In the genomic region with DNA sequence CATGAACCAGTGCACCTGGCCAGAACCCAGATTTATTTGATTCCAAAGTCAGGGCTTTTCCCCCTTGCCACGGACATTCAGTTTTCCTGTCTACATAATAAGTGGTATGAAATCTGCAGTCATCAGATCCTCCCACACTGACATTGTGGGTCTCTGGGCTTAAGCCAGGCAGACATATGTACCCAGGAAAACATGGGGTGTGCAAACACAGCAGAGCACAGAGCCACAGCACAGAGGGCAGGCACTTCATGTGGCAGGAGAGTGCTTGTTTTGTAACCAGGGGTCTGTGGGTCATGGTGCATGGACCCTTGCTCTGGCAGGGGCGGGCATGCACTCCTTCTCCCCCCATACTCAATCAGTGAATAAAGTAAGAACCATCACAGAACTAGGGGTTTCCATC, we compare ENCODE assay signal across 14 cellular contexts. TPM values are rescaled to one million over a fixed set of nuclear protein-coding genes. Genes with fewer than 3 reads are reported as not detected.
DNase-seq lines count a peak whose midpoint lies in the region; ATAC-seq and TF ChIP-seq lines count a peak whose summit lies in the region.
"Had no signal": no experiment of that assay in that cellular context is flagged by ENCODE, and none has a peak within 500 bp of the region (broad histone marks: within the 10 kb centered on the region; RNA-seq: fewer than 3 reads in every experiment).

No MANE protein-coding gene starts in this region.

- H3K4me3 ChIP-seq in neuronal stem cell (ENCODE audit: low read length in 2 of 2), result no peak overlapping the region
- H3K4me3 ChIP-seq in upper lobe of right lung, result no peak overlapping the region
- no peak overlapping the region for H3K4me3 ChIP-seq in A673 (ENCODE audit: low read depth, low read length, poor library complexity, severe bottlenecking)

- H3K79me1 ChIP-seq in neuronal stem cell (ENCODE audit: low read depth, low read length), result peaks cover 2% of the 10 kb centered on the region

- CTCF ChIA-PET in A673 (lab: Charles Lee), result no interaction called here

- H3K9me3 ChIP-seq in neuronal stem cell (replicated peaks in 1 of 2; ENCODE audit: control insufficient read depth in 2 of 2, insufficient read depth in 1 of 2, low read depth in 1 of 2, low read length in 2 of 2) (peaks cover 0 to 8% of the 10 kb centered on the region in 2 donors), upper lobe of right lung (no peaks in the 10 kb centered on the region), A673 (ENCODE audit: low read depth, low read length, poor library complexity, severe bottlenecking) (no peaks in the 10 kb centered on the region)

- ATAC-seq in upper lobe of right lung, result no peak
- no peak for ATAC-seq in GM21723 (IDR thresholded peaks at IDR 0.05; ENCODE audit: unreplicated experiment)

- no peak overlapping the region for H2BK120ac ChIP-seq in neuronal stem cell (ENCODE audit: low read depth, low read length)

- no TSS peak for BruUV-seq in A673 (replicated peaks; lab: Mats Ljungman, UMichigan)

- intact Hi-C loops in upper lobe of right lung (cut with DNase I), result loop anchor here (10.0 kb wide), 1 partner anchor 298 kb away; no protein-coding TSS in a partner anchor
- intact Hi-C loops in A673 (cut with micrococcal nuclease; ENCODE audit: unreplicated experiment), result no loop called here

- H2AK5ac ChIP-seq in neuronal stem cell (ENCODE audit: low read depth, low read length), result no peak overlapping the region

- POLR2A ChIA-PET in A673 (lab: Charles Lee; ENCODE audit: low non-redundant PET), result no interaction called here

- H2BK15ac ChIP-seq in neuronal stem cell (ENCODE audit: low read length), result no peak overlapping the region

- no peak overlapping the region for H3K18ac ChIP-seq in neuronal stem cell (ENCODE audit: low read length)

- H3K4me1 ChIP-seq in neuronal stem cell (ENCODE audit: control insufficient read depth in 2 of 2, insufficient read depth in 1 of 2, low read depth in 1 of 2, low read length in 2 of 2) (no peaks in the 10 kb centered on the region), upper lobe of right lung (peaks cover 3% of the 10 kb centered on the region), A673 (ENCODE audit: insufficient read depth, low read length, poor library complexity, severe bottlenecking) (peaks cover 2% of the 10 kb centered on the region)

- no peak overlapping the region for H2BK12ac ChIP-seq in neuronal stem cell (ENCODE audit: low read length)

- H3K9ac ChIP-seq in neuronal stem cell (ENCODE audit: low read depth, low read length, poor library complexity), result no peak overlapping the region

- no peaks in the 10 kb centered on the region for H3K27me3 ChIP-seq in neuronal stem cell (ENCODE audit: control insufficient read depth in 3 of 3, insufficient read depth in 3 of 3, low read depth in 1 of 3, low read length in 3 of 3)
- no peaks in the 10 kb centered on the region for H3K27me3 ChIP-seq in upper lobe of right lung
- no peaks in the 10 kb centered on the region for H3K27me3 ChIP-seq in A673 (replicated peaks; ENCODE audit: insufficient read depth, low read depth, low read length, poor library complexity)

- peaks cover 3 to 80% of the 10 kb centered on the region in 2 donors for H3K36me3 ChIP-seq in neuronal stem cell (replicated peaks in 1 of 2; ENCODE audit: control insufficient read depth in 2 of 2, insufficient read depth in 2 of 2, low read length in 2 of 2)
- no peaks in the 10 kb centered on the region for H3K36me3 ChIP-seq in upper lobe of right lung
- H3K36me3 ChIP-seq in A673 (ENCODE audit: insufficient read depth, low read length, poor library complexity, severe bottlenecking), result no peaks in the 10 kb centered on the region

- peak overlapping the region; percentile 76 for H3K27ac ChIP-seq in cingulate gyrus (ENCODE audit: low read depth, low read length)
- no peak overlapping the region for H3K27ac ChIP-seq in neuronal stem cell (replicated peaks; ENCODE audit: low read length)
- no peak overlapping the region for H3K27ac ChIP-seq in upper lobe of right lung
- no peak overlapping the region for H3K27ac ChIP-seq in A673 (ENCODE audit: low read depth, low read length, poor library complexity, severe bottlenecking)

- H2BK5ac ChIP-seq in neuronal stem cell (ENCODE audit: low read length), result no peak overlapping the region

- no peak overlapping the region for H4K8ac ChIP-seq in neuronal stem cell (ENCODE audit: low read depth, low read length)

- no peak overlapping the region for H3K4me2 ChIP-seq in neuronal stem cell (ENCODE audit: insufficient read depth, low read length, poor library complexity, severe bottlenecking)

- H2AFZ ChIP-seq in neuronal stem cell (ENCODE audit: low read length), result no peak overlapping the region

- TF ChIP-seq CTCF in upper lobe of right lung (IDR thresholded peaks at IDR 0.05) (no peak), A673 (conservative IDR thresholded peaks at IDR 0.05; ENCODE audit: low read depth, low read length) (no peak)

- no peak overlapping the region for H3K14ac ChIP-seq in neuronal stem cell (ENCODE audit: low read length)

- H3K23ac ChIP-seq in neuronal stem cell (ENCODE audit: low read depth, low read length, poor library complexity), result peak overlapping the region; percentile 25

- H3K4ac ChIP-seq in neuronal stem cell (ENCODE audit: low read length), result no peak overlapping the region

- H4K91ac ChIP-seq in neuronal stem cell (ENCODE audit: low read depth, low read length, poor library complexity), result no peak overlapping the region

- WGBS in neuronal stem cell (ENCODE audit: extremely low coverage in 2 of 2, insufficient read length in 2 of 2, insufficient replicate concordance in 1 of 2), 2 donors, result no CpG with 5 or more reads among the region's 2 CpGs

- DNase-seq in activated effector memory CD4-positive, alpha-beta T cell treated with anti-CD3 and anti-CD28 coated beads, Interleukin-2, amount 50 U/mL, for 16 hours, result peak; percentile 33
- no peak for DNase-seq in activated effector memory CD4-positive, alpha-beta T cell treated with Interleukin-2 at 50 U/mL for 16 hours
- DNase-seq in neuronal stem cell (ENCODE audit: low spot score) (no peak), upper lobe of right lung (peak; percentile 5), A673 (ENCODE audit: low spot score) (no peak)
- DNase-seq in stimulated activated CD4-positive, alpha-beta T cell treated with anti-CD3 and anti-CD28 coated beads, Interleukin-1b, Interleukin-23, amount 100 ng/mL, for 48 hours, result no peak
- DNase-seq: 8988T; ACHN; CD4-positive, alpha-beta T cell; DMS79; GOT3; H9 had no signal

RNA-seq across cellular contexts. Expression of a gene that starts 6.1 kb away (rescaled TPM):
- 5.8 TPM for polyA plus RNA-seq in neuronal stem cell (2013, experiment 1 of 2)
- polyA plus RNA-seq in neuronal stem cell (2013, experiment 2 of 2), result 6.1 TPM
- total RNA-seq in upper lobe of right lung (47.5 TPM), A673 (2021) (2.6 and 4.1 TPM in 2 replicates)

RNA-seq across cellular contexts. Expression of a gene that starts 37.7 kb away (rescaled TPM):
- 26.3 TPM for polyA plus RNA-seq in neuronal stem cell (2013, experiment 1 of 2)
- 24.4 TPM for polyA plus RNA-seq in neuronal stem cell (2013, experiment 2 of 2)
- total RNA-seq in upper lobe of right lung (3.7 TPM), A673 (2021) (26.6 and 35.9 TPM in 2 replicates)

Comparison
In these comparisons a context has a peak if more than half of its experiments do, and no peak if none do; other contexts are left out.
1. DNase-seq: peak in activated effector memory CD4-positive, alpha-beta T cell treated with anti-CD3 and anti-CD28 coated beads, Interleukin-2, amount 50 U/mL, for 16 hours (single experiment) and upper lobe of right lung (single experiment); none in activated effector memory CD4-positive, alpha-beta T cell treated with Interleukin-2 at 50 U/mL for 16 hours (single experiment), neuronal stem cell (single experiment), A673 (single experiment) and stimulated activated CD4-positive, alpha-beta T cell treated with anti-CD3 and anti-CD28 coated beads, Interleukin-1b, Interleukin-23, amount 100 ng/mL, for 48 hours (single experiment).